Comparison of ENCODE assay signal across 9 cellular contexts in the genomic region with DNA sequence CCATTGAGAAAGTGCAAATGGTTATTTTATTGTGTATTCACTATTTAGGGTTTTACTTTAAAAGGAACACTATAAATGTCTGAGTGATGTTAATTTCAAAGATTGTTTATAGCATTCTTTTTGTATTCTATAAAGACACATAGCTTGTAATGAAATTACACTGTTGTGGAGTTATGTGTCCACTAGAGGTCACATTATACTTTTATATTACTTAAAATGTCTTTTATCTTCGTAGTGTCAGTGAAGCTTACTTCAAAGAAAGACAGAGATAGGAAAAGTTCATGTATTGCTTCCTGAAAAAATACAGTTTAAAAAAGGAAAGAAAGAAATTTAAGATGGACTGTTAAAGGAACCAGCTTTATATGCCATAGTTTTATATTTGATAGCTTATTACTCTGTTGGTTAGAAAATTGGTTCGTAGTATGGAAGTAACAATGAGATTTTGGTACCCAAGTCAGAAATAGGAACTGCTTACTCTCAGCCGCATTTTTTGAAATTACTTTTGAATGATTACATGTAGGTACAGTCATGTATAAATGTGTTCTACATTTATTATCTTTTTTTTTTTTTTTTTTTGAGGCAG. TPM values are rescaled to one million over a fixed set of nuclear protein-coding genes. Genes with fewer than 3 reads are reported as not detected.
A peak's percentile ranks its signal among the peaks of the same experiment; 100 is the strongest.
DNase-seq lines count a peak whose midpoint lies in the region; ATAC-seq, FAIRE-seq and TF ChIP-seq lines count a peak whose summit lies in the region.
"Had no signal": no experiment of that assay in that cellular context is flagged by ENCODE, and none has a peak within 500 bp of the region (broad histone marks: within the 10 kb centered on the region; RNA-seq: fewer than 3 reads in every experiment).

No MANE protein-coding gene starts in this region.

- H3K4me3 Mint-ChIP-seq in CD14-positive monocyte (peak overlapping the region in 1 of 2 donors; percentile 60), type B pancreatic cell (no peak overlapping the region)
- no peak overlapping the region for H3K4me3 Mint-ChIP-seq in stimulated activated memory B cell treated with anti-CD40 and anti-IgM and Interleukin-4, amounts not matched to agents 10 μg/mL and 1 μg/mL and 100 μg/mL, for 72 hours
- H3K4me3 Mint-ChIP-seq: stimulated activated naive CD8-positive, alpha-beta T cell treated with anti-CD3 and anti-CD28 coated beads, Interleukin-15, Interleukin-2, amounts not matched to agents 100 ng/mL and 50 ng/mL, for 24 hours had no signal

- peak; percentile 11 for FAIRE-seq in H54 (lab: Jason Lieb, UNC)

- no peaks in the 10 kb centered on the region for H3K36me3 Mint-ChIP-seq in CD14-positive monocyte
- H3K36me3 Mint-ChIP-seq in type B pancreatic cell, result no peaks in the 10 kb centered on the region
- H3K36me3 Mint-ChIP-seq in stimulated activated memory B cell treated with anti-CD40 and anti-IgM and Interleukin-4, amounts not matched to agents 10 μg/mL and 1 μg/mL and 100 μg/mL, for 72 hours, result peaks cover 1% of the 10 kb centered on the region

- ATAC-seq in stimulated activated memory B cell treated with anti-CD40 and anti-IgM and Interleukin-4, amounts not matched to agents 10 μg/mL and 1 μg/mL and 100 μg/mL, for 72 hours, result no peak

- H3K4me1 Mint-ChIP-seq in CD14-positive monocyte (peaks cover 10% of the 10 kb centered on the region), type B pancreatic cell (ENCODE audit: unreplicated experiment) (peaks cover 4% of the 10 kb centered on the region)
- peaks cover 9% of the 10 kb centered on the region for H3K4me1 Mint-ChIP-seq in stimulated activated memory B cell treated with anti-CD40 and anti-IgM and Interleukin-4, amounts not matched to agents 10 μg/mL and 1 μg/mL and 100 μg/mL, for 72 hours

- DNase-seq in CD14-positive monocyte (ENCODE audit: low spot score) (no peak), H54 (ENCODE audit: insufficient read length, low spot score) (no peak), SK-MEL-5 (ENCODE audit: low read depth, low spot score) (peak; percentile 65), fibroblast of villous mesenchyme (ENCODE audit: low read depth) (peak; percentile 41), type B pancreatic cell (ENCODE audit: extremely low spot score, unreplicated experiment) (no peak), mucosa of gallbladder (ENCODE audit: low spot score) (no peak), KG1 (lab: John Stamatoyannopoulos, UW) (no peak)

- H3K4me3 ChIP-seq in fibroblast of villous mesenchyme (ENCODE audit: low read depth, low read length), result no peak overlapping the region

- TF ChIP-seq CTCF in CD14-positive monocyte (IDR thresholded peaks at IDR 0.05) (peak; percentile 76), fibroblast of villous mesenchyme (IDR thresholded peaks at IDR 0.05; ENCODE audit: insufficient read depth, low read depth, low read length) (peak; percentile 38), type B pancreatic cell (conservative IDR thresholded peaks at IDR 0.05) (peak; percentile 75)

- in situ Hi-C loops in SK-MEL-5 (cut with HindIII; ENCODE audit: low pct_unique_long_range_greater_than_20kb, low sequenced_read_pairs), result no loop called here

- intact Hi-C loops in CD14-positive monocyte (cut with micrococcal nuclease), result no loop called here

- H3K27ac Mint-ChIP-seq in CD14-positive monocyte, result no peak overlapping the region
- H3K27ac Mint-ChIP-seq in type B pancreatic cell, result no peak overlapping the region
- no peak overlapping the region for H3K27ac Mint-ChIP-seq in stimulated activated memory B cell treated with anti-CD40 and anti-IgM and Interleukin-4, amounts not matched to agents 10 μg/mL and 1 μg/mL and 100 μg/mL, for 72 hours
- H3K27ac Mint-ChIP-seq: stimulated activated naive CD8-positive, alpha-beta T cell treated with anti-CD3 and anti-CD28 coated beads, Interleukin-15, Interleukin-2, amounts not matched to agents 100 ng/mL and 50 ng/mL, for 24 hours had no signal

- no peak for TF ChIP-seq POLR2A in H54 (IDR thresholded peaks at IDR 0.05; ENCODE audit: low read depth, low read length)

- no peaks in the 10 kb centered on the region for H3K9me3 Mint-ChIP-seq in CD14-positive monocyte
- no peaks in the 10 kb centered on the region for H3K9me3 Mint-ChIP-seq in type B pancreatic cell
- H3K9me3 Mint-ChIP-seq in stimulated activated memory B cell treated with anti-CD40 and anti-IgM and Interleukin-4, amounts not matched to agents 10 μg/mL and 1 μg/mL and 100 μg/mL, for 72 hours, result no peaks in the 10 kb centered on the region
- H3K9me3 Mint-ChIP-seq: stimulated activated naive CD8-positive, alpha-beta T cell treated with anti-CD3 and anti-CD28 coated beads, Interleukin-15, Interleukin-2, amounts not matched to agents 100 ng/mL and 50 ng/mL, for 24 hours had no signal

- H3K27me3 Mint-ChIP-seq in CD14-positive monocyte (ENCODE audit: low read depth in 3 of 3), result no peaks in the 10 kb centered on the region
- no peaks in the 10 kb centered on the region for H3K27me3 Mint-ChIP-seq in type B pancreatic cell
- H3K27me3 Mint-ChIP-seq in stimulated activated memory B cell treated with anti-CD40 and anti-IgM and Interleukin-4, amounts not matched to agents 10 μg/mL and 1 μg/mL and 100 μg/mL, for 72 hours, result no peaks in the 10 kb centered on the region
- H3K27me3 Mint-ChIP-seq: stimulated activated naive CD8-positive, alpha-beta T cell treated with anti-CD3 and anti-CD28 coated beads, Interleukin-15, Interleukin-2, amounts not matched to agents 100 ng/mL and 50 ng/mL, for 24 hours had no signal

RNA-seq across cellular contexts. Expression of gene APLF, which starts 20.5 kb away (rescaled TPM):
- polyA plus RNA-seq in CD14-positive monocyte, result 1 to 10 TPM; 1.2 to 1.8 TPM
- total RNA-seq in SK-MEL-5 (2014; rRNA removed; shearing (Covaris generic)), result 5.2 and 6.4 TPM in 2 replicates
- polyA plus RNA-seq in SK-MEL-5 (2015; cell fraction: cytosol; rRNA removed), result 5.2 and 5.7 TPM in 2 replicates
- polyA plus RNA-seq in SK-MEL-5 (2015; cell fraction: nucleus; rRNA removed), result 6.5 and 14.9 TPM in 2 replicates
- total RNA-seq in fibroblast of villous mesenchyme (6.4 and 8.6 TPM in 2 replicates), type B pancreatic cell (ENCODE audit: low replicate concordance) (3.8 and 6.2 TPM in 2 replicates), mucosa of gallbladder (3.5 TPM)

RNA-seq across cellular contexts. Expression of gene FBXO48, which starts 20.8 kb away (rescaled TPM):
- polyA plus RNA-seq in CD14-positive monocyte, result under 1 TPM; 0.08 to 0.31 TPM
- 0.83 and 1.2 TPM in 2 replicates for total RNA-seq in SK-MEL-5 (2014; rRNA removed; shearing (Covaris generic))
- polyA plus RNA-seq in SK-MEL-5 (2015; cell fraction: cytosol; rRNA removed), result 1.0 and 1.1 TPM in 2 replicates
- polyA plus RNA-seq in SK-MEL-5 (2015; cell fraction: nucleus; rRNA removed), result 2.5 and 3.4 TPM in 2 replicates
- 0.32 and 0.86 TPM in 2 replicates for total RNA-seq in fibroblast of villous mesenchyme
- 1.00 and 2.0 TPM in 2 replicates for total RNA-seq in type B pancreatic cell (ENCODE audit: low replicate concordance)
- total RNA-seq in mucosa of gallbladder, result 1.7 TPM

Comparison
In these comparisons a context has a peak if more than half of its experiments do, and no peak if none do; other contexts are left out.
1. DNase-seq: peak in SK-MEL-5 (single experiment) and fibroblast of villous mesenchyme (single experiment); none in CD14-positive monocyte (single experiment), H54 (single experiment), type B pancreatic cell (single experiment), mucosa of gallbladder (single experiment) and KG1 (single experiment).
2. Peak in every context shown above with its lines, with median percentiles within 50 percentile points of each other: CTCF ChIP-seq.